ENCODE assay signal across 25 cellular contexts in the genomic region with DNA sequence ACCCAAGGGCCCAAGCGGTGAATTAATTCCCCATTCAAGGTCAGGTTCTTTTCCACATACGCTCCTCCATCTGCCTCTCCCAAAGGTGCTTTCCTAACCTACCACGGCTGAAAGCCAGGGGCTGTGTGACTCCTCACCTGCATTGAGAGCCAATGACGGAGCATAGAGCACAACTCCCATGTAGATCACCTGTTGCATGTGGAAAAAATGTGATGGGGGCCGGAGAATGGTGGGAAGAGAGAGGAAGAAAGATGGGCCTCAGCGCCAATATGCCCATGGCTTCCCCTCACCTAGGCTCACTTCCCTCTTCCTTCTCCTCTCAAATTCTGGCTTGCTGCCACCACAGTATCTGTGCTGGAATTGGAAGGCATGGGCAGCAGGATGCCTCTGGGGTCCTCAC. TPM values are rescaled to one million over a fixed set of nuclear protein-coding genes. Genes with fewer than 3 reads are reported as not detected.
DNase-seq lines count a peak whose midpoint lies in the region; ATAC-seq, FAIRE-seq and TF ChIP-seq lines count a peak whose summit lies in the region.
"Had no signal": no experiment of that assay in that cellular context is flagged by ENCODE, and none has a peak within 500 bp of the region (broad histone marks: within the 10 kb centered on the region; RNA-seq: fewer than 3 reads in every experiment).

No MANE protein-coding gene starts in this region.

- TF ChIP-seq RAD21 in GM12878 (IDR thresholded peaks at IDR 0.05; ENCODE audit: insufficient read depth, low read depth, low read length), result no peak

- H3K79me2 ChIP-seq in GM12878 (ENCODE audit: control insufficient read depth, insufficient read depth, low read length), result peaks cover 37% of the 10 kb centered on the region

- TF ChIP-seq CTCF in A673 (conservative IDR thresholded peaks at IDR 0.05; ENCODE audit: low read depth, low read length) (no peak), D721Med (IDR thresholded peaks at IDR 0.05; ENCODE audit: insufficient read depth, missing control alignments) (no peak), GM12878 (IDR thresholded peaks at IDR 0.05 in 2 of 3, conservative IDR thresholded peaks at IDR 0.05 in 1 of 3; ENCODE audit: control insufficient read depth in 2 of 3, extremely low read depth in 1 of 3, insufficient read depth in 1 of 3, low read depth in 3 of 3, low read length in 3 of 3) (no peak)

- peaks cover 40% of the 10 kb centered on the region for H3K4me1 Mint-ChIP-seq in T-helper 17 cell

- RAD21 ChIA-PET in GM12878 (lab: Charles Lee; ENCODE audit: unreplicated experiment), result no interaction called here

- H2AFZ ChIP-seq in GM12878 (ENCODE audit: control insufficient read depth, low read depth, low read length), result no peak overlapping the region
- H2AFZ ChIP-seq: GM23248 had no signal

- H3K27me3 Mint-ChIP-seq in T-helper 17 cell, result no peaks in the 10 kb centered on the region

- SMC1A ChIA-PET in GM12878 (lab: Charles Lee; ENCODE audit: uncharacterized antibody, unreplicated experiment), result no interaction called here

- in situ Hi-C loops in GM12878 (cut with MboI), result no loop called here

- intact Hi-C loops in A673 (cut with micrococcal nuclease; ENCODE audit: unreplicated experiment) (no loop called here), GM12878 (cut with micrococcal nuclease; ENCODE audit: unreplicated experiment) (no loop called here)

- no peak overlapping the region for H3K9ac ChIP-seq in GM12878 (ENCODE audit: control insufficient read depth, insufficient read depth, low read length)
- H3K9ac ChIP-seq: GM23248 had no signal

- peak overlapping the region; percentile 15 for H3K4me3 Mint-ChIP-seq in T-helper 17 cell
- H3K4me3 Mint-ChIP-seq: CD8-positive, alpha-beta T cell; H9; HFFc6 had no signal

- CTCF ChIA-PET in A673 (lab: Charles Lee) (no interaction called here), GM12878 (lab: Yijun Ruan, JAX) (no interaction called here)

- peak overlapping the region; percentile 92 for H3K27ac Mint-ChIP-seq in T-helper 17 cell
- H3K27ac Mint-ChIP-seq: CD8-positive, alpha-beta T cell; HFFc6 had no signal

- no peak for FAIRE-seq in D721Med (lab: Jason Lieb, UNC)
- no peak for FAIRE-seq in GM12878 (lab: Jason Lieb, UNC)
- FAIRE-seq: A549, GM12892, H1 had no signal

- ATAC-seq in T-helper 17 cell (no peak), GM12878 (no peak)
- ATAC-seq: A549; CD8-positive, alpha-beta T cell; HCT116 had no signal

- no TSS peak for BruUV-seq in A673 (replicated peaks; lab: Mats Ljungman, UMichigan)
- no TSS peak for BruUV-seq in GM12878 (replicated peaks; lab: Mats Ljungman, UMichigan)

- DNase-seq in A673 (ENCODE audit: low spot score) (no peak), D721Med (ENCODE audit: insufficient read length, low spot score) (peak; percentile 11), T-helper 17 cell (no peak), GM12878 (ENCODE audit: low read depth, low spot score) (no peak), ecto neural progenitor cell (ENCODE audit: low spot score) (no peak), NCI-H524 (lab: John Stamatoyannopoulos, UW) (no peak), T-helper 9 cell (no peak), SHP77 (lab: John Stamatoyannopoulos, UW) (no peak)
- DNase-seq: 8988T; C1 segment of cervical spinal cord; CD8-positive, alpha-beta T cell; DMS 273 treated with DMSO at 0.1 percent for 48 hours; DMS79 treated with DMSO at 0.1 percent for 48 hours; GF-D8; GM23248; H9; HFFc6 had no signal

- no peak for TF ChIP-seq POLR2A in GM12878 (IDR thresholded peaks at IDR 0.05; ENCODE audit: low read depth, low read length)

- no peaks in the 10 kb centered on the region for H3K9me3 ChIP-seq in A673 (ENCODE audit: low read depth, low read length, poor library complexity, severe bottlenecking)
- no peaks in the 10 kb centered on the region for H3K9me3 ChIP-seq in T-helper 17 cell (ENCODE audit: control insufficient read depth, low read length, poor library complexity, severe bottlenecking)
- H3K9me3 ChIP-seq in GM12878 (replicated peaks; ENCODE audit: control insufficient read depth, insufficient read depth, low read length), result no peaks in the 10 kb centered on the region
- H3K9me3 ChIP-seq: A549, Caco-2 had no signal

- WGBS in GM12878 (ENCODE audit: insufficient coverage, insufficient replicate concordance, low lambda C conversion rate, missing lambda C conversion rate), result 87% methylated on average over 6 of the region's 6 CpGs

- H3K4me2 ChIP-seq in GM12878 (ENCODE audit: control insufficient read depth, insufficient read depth), result peak overlapping the region; percentile 21
- H3K4me2 ChIP-seq: A549 had no signal

- H3K27me3 ChIP-seq in A673 (replicated peaks; ENCODE audit: insufficient read depth, low read depth, low read length, poor library complexity) (no peaks in the 10 kb centered on the region), GM12878 (replicated peaks in 1 of 2; ENCODE audit: control insufficient read depth in 2 of 2, insufficient read depth in 2 of 2, low read length in 1 of 2) (no peaks in the 10 kb centered on the region)

- no peak for TF ChIP-seq EP300 in GM12878 (IDR thresholded peaks at IDR 0.05; ENCODE audit: borderline replicate concordance in 1 of 2, control insufficient read depth in 1 of 2, low read depth in 2 of 2, low read length in 2 of 2)

- H3K4me3 ChIP-seq in A673 (ENCODE audit: low read depth, low read length, poor library complexity, severe bottlenecking) (peak overlapping the region; percentile 72), GM12878 (no peak overlapping the region)
- H3K4me3 ChIP-seq: A549, GM23248 had no signal

- peaks cover 14% of the 10 kb centered on the region for H3K36me3 Mint-ChIP-seq in T-helper 17 cell (ENCODE audit: low read depth)

- POLR2A ChIA-PET in A673 (lab: Charles Lee; ENCODE audit: low non-redundant PET) (no interaction called here), GM12878 (lab: Charles Lee) (no interaction called here)

- H3K27ac ChIP-seq in A673 (ENCODE audit: low read depth, low read length, poor library complexity, severe bottlenecking) (peak overlapping the region; percentile 39), GM12878 (ENCODE audit: control insufficient read depth, insufficient read depth) (no peak overlapping the region)
- H3K27ac ChIP-seq: A549, GM23248 had no signal

- H3K36me3 ChIP-seq in A673 (ENCODE audit: insufficient read depth, low read length, poor library complexity, severe bottlenecking) (peaks cover 72% of the 10 kb centered on the region), GM12878 (ENCODE audit: control insufficient read depth in 2 of 2, insufficient read depth in 2 of 2, low read length in 1 of 2) (peaks cover 17 to 26% of the 10 kb centered on the region in 2 experiments)

- no peaks in the 10 kb centered on the region for H4K20me1 ChIP-seq in GM12878 (ENCODE audit: control insufficient read depth, insufficient read depth)

- peaks cover 42% of the 10 kb centered on the region for H3K4me1 ChIP-seq in A673 (ENCODE audit: insufficient read depth, low read length, poor library complexity, severe bottlenecking)
- peaks cover 7% of the 10 kb centered on the region for H3K4me1 ChIP-seq in GM12878 (ENCODE audit: control insufficient read depth, insufficient read depth, low read length)
- H3K4me1 ChIP-seq: A549 had no signal

RNA-seq across cellular contexts. Expression of gene ATRAID, which starts 5.5 kb away (rescaled TPM):
- total RNA-seq in A673 (2021), result 106 and 107 TPM in 2 replicates
- total RNA-seq in T-helper 17 cell, result 10 to 100 TPM; 59.7 to 76.8 TPM
- total RNA-seq in GM12878 (2013; cell fraction: nucleolus; rRNA removed), result 75.0 and 89.6 TPM in 2 replicates
- 97.5 and 113 TPM in 2 replicates for total RNA-seq in GM12878 (2014; rRNA removed)
- total RNA-seq in GM12878 (2014; rRNA removed; fragmentation: Illumina TruSeq; extraction: Trizol), result 79.5 and 80.7 TPM in 2 replicates
- total RNA-seq in GM12878 (2021), result 65.6 and 68.9 TPM in 2 replicates
- 62.0 TPM for polyA plus RNA-seq in GM12878 (2011; ENCODE audit: low read depth)
- 129 and 143 TPM in 2 replicates for polyA plus RNA-seq in GM12878 (2011; rRNA removed)
- polyA plus RNA-seq in GM12878 (2011; cell fraction: cytosol; rRNA removed), result 160 and 167 TPM in 2 replicates
- 75.6 and 107 TPM in 2 replicates for polyA plus RNA-seq in GM12878 (2011; cell fraction: nucleus; rRNA removed)
- polyA plus RNA-seq in GM12878 (2012), result 72.0 and 78.0 TPM in 2 replicates
- 103 and 107 TPM in 2 replicates for polyA plus RNA-seq in GM12878 (2014; fragmentation: Illumina TruSeq; extraction: Trizol)
- 100 to 1,000 TPM; 137 to 142 TPM for polyA plus RNA-seq in GM12878 (2014; fragmentation: Nextera tagmentation; extraction: Ambion mirVana)
- 88.5 and 102 TPM in 2 replicates for polyA plus RNA-seq in GM12878 (2014; rRNA removed)
- 100 to 1,000 TPM; 163 to 180 TPM for polyA plus RNA-seq in GM12878 (2016; fragmentation: Nextera tagmentation; extraction: Ambion mirVana)
- polyA minus RNA-seq in GM12878 (2011; rRNA and poly(A)+ RNA removed), result 64.1 and 75.9 TPM in 2 replicates
- polyA minus RNA-seq in GM12878 (2011; cell fraction: cytosol; rRNA and poly(A)+ RNA removed), result 29.9 and 33.6 TPM in 2 replicates
- 39.4 and 52.1 TPM in 2 replicates for polyA minus RNA-seq in GM12878 (2011; cell fraction: nucleus; rRNA and poly(A)+ RNA removed)

RNA-seq across cellular contexts. Expression of gene SLC5A6, which starts 5.7 kb away (rescaled TPM):
- total RNA-seq in A673 (2021) (366 and 515 TPM in 2 replicates), T-helper 17 cell (100 to 1,000 TPM; 147 to 190 TPM), GM12878 (2014; rRNA removed) (52.3 and 53.9 TPM in 2 replicates), GM12878 (2014; rRNA removed; fragmentation: Illumina TruSeq; extraction: Trizol) (27.8 and 29.4 TPM in 2 replicates), GM12878 (2021) (52.8 and 58.5 TPM in 2 replicates)
- total RNA-seq in GM12878 (2013; cell fraction: nucleolus; rRNA removed), result 240 and 258 TPM in 2 replicates
- 20.7 TPM for polyA plus RNA-seq in GM12878 (2011; ENCODE audit: low read depth)
- polyA plus RNA-seq in GM12878 (2011; rRNA removed) (50.6 and 101 TPM in 2 replicates), GM12878 (2014; fragmentation: Illumina TruSeq; extraction: Trizol) (35.7 and 42.6 TPM in 2 replicates), GM12878 (2014; fragmentation: Nextera tagmentation; extraction: Ambion mirVana) (10 to 100 TPM; 13.1 to 13.5 TPM), GM12878 (2014; rRNA removed) (54.3 and 56.8 TPM in 2 replicates), GM12878 (2016; fragmentation: Nextera tagmentation; extraction: Ambion mirVana) (10 to 100 TPM; 60.4 to 67.5 TPM)
- polyA plus RNA-seq in GM12878 (2011; cell fraction: cytosol; rRNA removed), result 116 and 123 TPM in 2 replicates
- polyA plus RNA-seq in GM12878 (2011; cell fraction: nucleus; rRNA removed), result 527 and 554 TPM in 2 replicates
- 30.5 and 33.7 TPM in 2 replicates for polyA plus RNA-seq in GM12878 (2012)
- polyA minus RNA-seq in GM12878 (2011; rRNA and poly(A)+ RNA removed), result 95.3 and 102 TPM in 2 replicates
- 24.2 and 31.5 TPM in 2 replicates for polyA minus RNA-seq in GM12878 (2011; cell fraction: cytosol; rRNA and poly(A)+ RNA removed)
- polyA minus RNA-seq in GM12878 (2011; cell fraction: nucleus; rRNA and poly(A)+ RNA removed), result 86.3 and 152 TPM in 2 replicates

RNA-seq across cellular contexts. Expression of gene CAD, which starts 10.8 kb away (rescaled TPM):
- total RNA-seq in A673 (2021), result 194 and 210 TPM in 2 replicates
- 10 to 100 TPM; 27.2 to 30.0 TPM for total RNA-seq in T-helper 17 cell
- total RNA-seq in GM12878 (2013; cell fraction: nucleolus; rRNA removed), result 102 and 104 TPM in 2 replicates
- 48.3 and 66.1 TPM in 2 replicates for total RNA-seq in GM12878 (2014; rRNA removed)
- total RNA-seq in GM12878 (2014; rRNA removed; fragmentation: Illumina TruSeq; extraction: Trizol), result 22.8 and 23.8 TPM in 2 replicates
- 101 and 119 TPM in 2 replicates for total RNA-seq in GM12878 (2021)
- polyA plus RNA-seq in GM12878 (2011; ENCODE audit: low read depth), result 22.0 TPM
- polyA plus RNA-seq in GM12878 (2011; rRNA removed), result 12.0 and 24.9 TPM in 2 replicates
- polyA plus RNA-seq in GM12878 (2011; cell fraction: cytosol; rRNA removed), result 31.8 and 34.4 TPM in 2 replicates
- 212 and 266 TPM in 2 replicates for polyA plus RNA-seq in GM12878 (2011; cell fraction: nucleus; rRNA removed)
- polyA plus RNA-seq in GM12878 (2012), result 34.2 and 37.0 TPM in 2 replicates
- 18.5 and 43.5 TPM in 2 replicates for polyA plus RNA-seq in GM12878 (2014; fragmentation: Illumina TruSeq; extraction: Trizol)
- 10 to 100 TPM in 1 of 2 experiments, 1 to 10 TPM in 1; 7.6 to 12.1 TPM for polyA plus RNA-seq in GM12878 (2014; fragmentation: Nextera tagmentation; extraction: Ambion mirVana)
- 57.9 and 73.2 TPM in 2 replicates for polyA plus RNA-seq in GM12878 (2014; rRNA removed)
- polyA plus RNA-seq in GM12878 (2016; fragmentation: Nextera tagmentation; extraction: Ambion mirVana), result 10 to 100 TPM; 68.2 to 75.5 TPM
- 79.9 and 113 TPM in 2 replicates for polyA minus RNA-seq in GM12878 (2011; rRNA and poly(A)+ RNA removed)
- 50.4 and 85.0 TPM in 2 replicates for polyA minus RNA-seq in GM12878 (2011; cell fraction: cytosol; rRNA and poly(A)+ RNA removed)
- polyA minus RNA-seq in GM12878 (2011; cell fraction: nucleus; rRNA and poly(A)+ RNA removed), result 90.4 and 154 TPM in 2 replicates

RNA-seq across cellular contexts. Expression of gene SLC30A3, which starts 56.5 kb away (rescaled TPM):
- total RNA-seq in A673 (2021) (45.0 and 45.6 TPM in 2 replicates), T-helper 17 cell (under 1 TPM in 1 of 2 donors, not detected in 1; 0.13 TPM), GM12878 (2014; rRNA removed) (not detected in 2 replicates), GM12878 (2014; rRNA removed; fragmentation: Illumina TruSeq; extraction: Trizol) (not detected in 2 replicates), GM12878 (2021) (not detected in 2 replicates)
- 1.3 TPM in 1 of 2 replicates, not detected in the other for total RNA-seq in GM12878 (2013; cell fraction: nucleolus; rRNA removed)
- 0.24 TPM for polyA plus RNA-seq in GM12878 (2011; ENCODE audit: low read depth)
- polyA plus RNA-seq in GM12878 (2011; rRNA removed) (0.12 and 0.23 TPM in 2 replicates), GM12878 (2014; fragmentation: Illumina TruSeq; extraction: Trizol) (not detected in 2 replicates), GM12878 (2014; fragmentation: Nextera tagmentation; extraction: Ambion mirVana) (not detected), GM12878 (2014; rRNA removed) (0.06 TPM in 1 of 2 replicates, not detected in the other), GM12878 (2016; fragmentation: Nextera tagmentation; extraction: Ambion mirVana) (not detected)
- 0.39 and 0.47 TPM in 2 replicates for polyA plus RNA-seq in GM12878 (2011; cell fraction: cytosol; rRNA removed)
- 1.3 and 1.8 TPM in 2 replicates for polyA plus RNA-seq in GM12878 (2011; cell fraction: nucleus; rRNA removed)
- 0.18 and 0.20 TPM in 2 replicates for polyA plus RNA-seq in GM12878 (2012)
- 0.07 and 0.15 TPM in 2 replicates for polyA minus RNA-seq in GM12878 (2011; rRNA and poly(A)+ RNA removed)
- polyA minus RNA-seq in GM12878 (2011; cell fraction: cytosol; rRNA and poly(A)+ RNA removed), result 0.62 TPM in 1 of 2 replicates, not detected in the other
- 0.12 and 0.19 TPM in 2 replicates for polyA minus RNA-seq in GM12878 (2011; cell fraction: nucleus; rRNA and poly(A)+ RNA removed)
- total RNA-seq: CD8-positive, alpha-beta T cell; GM23248; HFFc6 had no signal
- polyA plus RNA-seq: GM23248 had no signal

RNA-seq across cellular contexts. Expression of gene TCF23, which starts 57.5 kb away (rescaled TPM):
- total RNA-seq in A673 (2021) (not detected in 2 replicates), T-helper 17 cell (not detected), GM12878 (2014; rRNA removed) (not detected in 2 replicates), GM12878 (2014; rRNA removed; fragmentation: Illumina TruSeq; extraction: Trizol) (not detected in 2 replicates), GM12878 (2021) (not detected in 2 replicates)
- not detected in 2 replicates for total RNA-seq in GM12878 (2013; cell fraction: nucleolus; rRNA removed)
- polyA plus RNA-seq in GM12878 (2011; ENCODE audit: low read depth), result not detected
- polyA plus RNA-seq in GM12878 (2011; rRNA removed) (not detected in 2 replicates), GM12878 (2014; fragmentation: Illumina TruSeq; extraction: Trizol) (not detected in 2 replicates), GM12878 (2014; fragmentation: Nextera tagmentation; extraction: Ambion mirVana) (not detected), GM12878 (2014; rRNA removed) (not detected in 2 replicates), GM12878 (2016; fragmentation: Nextera tagmentation; extraction: Ambion mirVana) (not detected)
- polyA plus RNA-seq in GM12878 (2011; cell fraction: cytosol; rRNA removed), result not detected in 2 replicates
- polyA plus RNA-seq in GM12878 (2011; cell fraction: nucleus; rRNA removed), result not detected in 2 replicates
- polyA plus RNA-seq in GM12878 (2012), result not detected in 2 replicates
- polyA minus RNA-seq in GM12878 (2011; rRNA and poly(A)+ RNA removed), result not detected in 2 replicates
- polyA minus RNA-seq in GM12878 (2011; cell fraction: cytosol; rRNA and poly(A)+ RNA removed), result not detected in 2 replicates
- polyA minus RNA-seq in GM12878 (2011; cell fraction: nucleus; rRNA and poly(A)+ RNA removed), result not detected in 2 replicates
- total RNA-seq: Caco-2; CD8-positive, alpha-beta T cell; Daoy; G401; GM23248; H1; H9; HFFc6 had no signal
- polyA plus RNA-seq: A549, BJ, GM23248 had no signal
